ENCODE assay signal across 9 cellular contexts in genomic region chr22:24985824-24986214, GRCh38. TPM values are rescaled to one million over a fixed set of nuclear protein-coding genes. Genes with fewer than 3 reads are reported as not detected.
DNase-seq lines count a peak whose midpoint lies in the region; ATAC-seq and TF ChIP-seq lines count a peak whose summit lies in the region.
"Had no signal": no experiment of that assay in that cellular context is flagged by ENCODE, and none has a peak within 500 bp of the region (broad histone marks: within the 10 kb centered on the region; RNA-seq: fewer than 3 reads in every experiment).

No MANE protein-coding gene starts in this region.

- CTCF ChIA-PET in HEK293T (lab: Yijun Ruan, JAX) = no interaction called here

- H3K9ac ChIP-seq in iPS-20b (ENCODE audit: low read depth, low read length) = peak overlapping the region; percentile 3; the same call in 1 of the 2 replicates

- H3K4me3 ChIP-seq in brain microvascular endothelial cell (ENCODE audit: low read depth, low read length) (no peak overlapping the region), iPS-20b (ENCODE audit: low read length) (no peak overlapping the region), stomach (no peak overlapping the region)

- DNase-seq in M059J (ENCODE audit: low read depth) (peak; percentile 92), brain microvascular endothelial cell (peak; percentile 98), stomach (no peak), amniotic stem cell (lab: John Stamatoyannopoulos, UW) (no peak), HEK293T (ENCODE audit: extremely low spot score) (no peak)

- intact Hi-C loops in stomach (cut with DNase I; ENCODE audit: low total_unique reads) = no loop called here

- no peak for ATAC-seq in GM21526 (IDR thresholded peaks at IDR 0.05; ENCODE audit: low FRiP score, unreplicated experiment)
- ATAC-seq in HG02571 (IDR thresholded peaks at IDR 0.05; ENCODE audit: unreplicated experiment) = no peak

- H3K27me3 ChIP-seq in brain microvascular endothelial cell (replicated peaks) (no peaks in the 10 kb centered on the region), iPS-20b (ENCODE audit: insufficient read depth, low read length) (no peaks in the 10 kb centered on the region), stomach (no peaks in the 10 kb centered on the region)

- TF ChIP-seq EP300 in stomach (IDR thresholded peaks at IDR 0.05) = no peak

- 65 to 80% (median 72%) methylated on average over 9 of the region's 9 CpGs for WGBS in stomach, 5 donors

- H3K36me3 ChIP-seq in brain microvascular endothelial cell (replicated peaks) (no peaks in the 10 kb centered on the region), iPS-20b (ENCODE audit: insufficient read depth, low read depth, low read length) (no peaks in the 10 kb centered on the region), stomach (no peaks in the 10 kb centered on the region)

- no peak for TF ChIP-seq CTCF in brain microvascular endothelial cell (IDR thresholded peaks at IDR 0.05; ENCODE audit: low read depth, low read length, missing control alignments)
- no peak for TF ChIP-seq CTCF in stomach (IDR thresholded peaks at IDR 0.05)

- H3K4me1 ChIP-seq in iPS-20b (ENCODE audit: insufficient read depth, low read length) = peaks cover 4% of the 10 kb centered on the region; the same call in 1 of the 2 replicates
- peaks cover 0 to 27% (median 12%) of the 10 kb centered on the region in 4 donors for H3K4me1 ChIP-seq in stomach

- TF ChIP-seq POLR2A in stomach (IDR thresholded peaks at IDR 0.05) = no peak

- in situ Hi-C loops in brain microvascular endothelial cell (cut with HindIII; ENCODE audit: low pct_ligation_motif_present, low sequenced_read_pairs) = no loop called here

- H3K9me3 ChIP-seq in iPS-20b (ENCODE audit: insufficient read depth, low read depth, low read length) = no peaks in the 10 kb centered on the region
- H3K9me3 ChIP-seq in stomach = no peaks in the 10 kb centered on the region

- H3K27ac ChIP-seq in brain microvascular endothelial cell (peak overlapping the region; percentile 87), iPS-20b (ENCODE audit: low read length) (peak overlapping the region; percentile 18), stomach (peak overlapping the region in 4 of 5 donors; percentile 47 to 62 (median 52))
- H3K27ac ChIP-seq: HL-60 had no signal

- POLR2A ChIA-PET in HEK293T (lab: Yijun Ruan, JAX) = no interaction called here

TF ChIP-seq in HEK293T, 16 proteins besides CTCF, POLR2A, EP300 and RAD21:
- no peak for TF ChIP-seq SP1 (IDR thresholded peaks at IDR 0.05)
- TF ChIP-seq FOXM1 (IDR thresholded peaks at IDR 0.05; ENCODE audit: borderline replicate concordance) = no peak
- no peak for TF ChIP-seq BHLHE40 (IDR thresholded peaks at IDR 0.05; ENCODE audit: borderline replicate concordance)
- TF ChIP-seq CTBP1 (IDR thresholded peaks at IDR 0.05; ENCODE audit: borderline replicate concordance) = no peak
- no peak for TF ChIP-seq TARDBP (IDR thresholded peaks at IDR 0.05)

RNA-seq across cellular contexts. Expression of gene KIAA1671, which starts 33.3 kb away (rescaled TPM):
- total RNA-seq in M059J (2014; rRNA removed; shearing (Covaris generic)) = 3.3 and 4.7 TPM in 2 replicates
- 10 to 100 TPM; 30.8 to 80.5 (median 43.8) TPM for total RNA-seq in stomach
- 1 to 10 TPM; 5.7 to 7.7 (median 6.9) TPM for polyA plus RNA-seq in stomach

RNA-seq across cellular contexts. Expression of gene LHFPL7, which starts 39.3 kb away (rescaled TPM):
- total RNA-seq in M059J (2014; rRNA removed; shearing (Covaris generic)) = not detected in 2 replicates
- total RNA-seq in stomach = not detected
- 1 to 10 TPM in 2 of 3 donors, not detected in 1; 1.1 to 1.5 TPM for polyA plus RNA-seq in stomach

Comparison
In these comparisons a context has a peak if more than half of its experiments do, and no peak if none do; other contexts are left out.
1. DNase-seq: peak in M059J (single experiment) and brain microvascular endothelial cell (single experiment); none in stomach (single experiment), amniotic stem cell (single experiment) and HEK293T (single experiment).
2. H3K27ac ChIP-seq: peak in every context shown above with its lines; median percentile 87 in brain microvascular endothelial cell; 52 in stomach; 18 in iPS-20b.